ENCODE assay signal across 7 cellular contexts in genomic region chr14:56199095-56199975, GRCh38.
DNase-seq lines count a peak whose midpoint lies in the region; ATAC-seq lines count a peak whose summit lies in the region.

No MANE protein-coding gene starts in this region.

- POLR2A ChIA-PET in activated CD4-positive, alpha-beta T cell treated with anti-CD3 and anti-CD28 coated beads, Interleukin-2, amount 10 ng/mL, durations not matched to agents 7 days and 5 days (lab: Charles Lee) = no interaction called here

- H3K27me3 Mint-ChIP-seq in activated CD4-positive, alpha-beta T cell treated with anti-CD3 and anti-CD28 coated beads, Interleukin-2, amount 10 ng/mL, durations not matched to agents 7 days and 5 days = no peaks in the 10 kb centered on the region

- H3K9me3 ChIP-seq in mucosa of rectum (ENCODE audit: control insufficient read depth in 2 of 2, low read length in 2 of 2) = no peaks in the 10 kb centered on the region

- no peak overlapping the region for H3K27ac Mint-ChIP-seq in activated CD4-positive, alpha-beta T cell treated with anti-CD3 and anti-CD28 coated beads, Interleukin-2, amount 10 ng/mL, durations not matched to agents 7 days and 5 days

- ATAC-seq in GM19395 (IDR thresholded peaks at IDR 0.05; ENCODE audit: unreplicated experiment) (peak; percentile 67), HG03439 (IDR thresholded peaks at IDR 0.05; ENCODE audit: unreplicated experiment) (peak; percentile 58)

- no peak overlapping the region for H3K9ac ChIP-seq in mucosa of rectum (ENCODE audit: low read depth in 1 of 2, low read length in 2 of 2)

- no peak overlapping the region for H3K4me3 ChIP-seq in mucosa of rectum (ENCODE audit: low read length in 2 of 2)

- no peaks in the 10 kb centered on the region for H3K36me3 ChIP-seq in mucosa of rectum (ENCODE audit: control insufficient read depth in 2 of 2, insufficient read depth in 2 of 2, low read length in 2 of 2)

- peaks cover 9 to 27% of the 10 kb centered on the region in 2 donors for H3K4me1 ChIP-seq in mucosa of rectum (ENCODE audit: control insufficient read depth in 2 of 2, insufficient read depth in 2 of 2, low read length in 2 of 2)

- no peaks in the 10 kb centered on the region for H3K27me3 ChIP-seq in mucosa of rectum (ENCODE audit: control insufficient read depth in 2 of 2, insufficient read depth in 2 of 2, low read length in 2 of 2)

- no peaks in the 10 kb centered on the region for H3K9me3 Mint-ChIP-seq in activated CD4-positive, alpha-beta T cell treated with anti-CD3 and anti-CD28 coated beads, Interleukin-2, amount 10 ng/mL, durations not matched to agents 7 days and 5 days

- H3K36me3 Mint-ChIP-seq in activated CD4-positive, alpha-beta T cell treated with anti-CD3 and anti-CD28 coated beads, Interleukin-2, amount 10 ng/mL, durations not matched to agents 7 days and 5 days (ENCODE audit: low read depth) = no peaks in the 10 kb centered on the region

- peaks cover 25% of the 10 kb centered on the region for H3K4me1 Mint-ChIP-seq in activated CD4-positive, alpha-beta T cell treated with anti-CD3 and anti-CD28 coated beads, Interleukin-2, amount 10 ng/mL, durations not matched to agents 7 days and 5 days

- peak; percentile 84 for DNase-seq in brain pericyte (ENCODE audit: low read depth, low spot score)
- DNase-seq in activated CD4-positive, alpha-beta T cell treated with anti-CD3 and anti-CD28 coated beads, Interleukin-2, amount 10 ng/mL, durations not matched to agents 7 days and 5 days = no peak
- no peak for DNase-seq in OCI-M2 (lab: John Stamatoyannopoulos, UW; ENCODE audit: unreplicated experiment)
- DNase-seq in substantia nigra (lab: John Stamatoyannopoulos, UW) = no peak

- H3K4me3 Mint-ChIP-seq in activated CD4-positive, alpha-beta T cell treated with anti-CD3 and anti-CD28 coated beads, Interleukin-2, amount 10 ng/mL, durations not matched to agents 7 days and 5 days = no peak overlapping the region

- CTCF ChIA-PET in activated CD4-positive, alpha-beta T cell treated with anti-CD3 and anti-CD28 coated beads, Interleukin-2, amount 10 ng/mL, durations not matched to agents 7 days and 5 days (lab: Charles Lee) = no interaction called here

- H3K27ac ChIP-seq in mucosa of rectum (ENCODE audit: low read depth in 2 of 2, low read length in 2 of 2) (peak overlapping the region; percentile 41 to 54), substantia nigra (ENCODE audit: low read depth, low read length, poor library complexity, severe bottlenecking) (no peak overlapping the region)
